In the genomic region with DNA sequence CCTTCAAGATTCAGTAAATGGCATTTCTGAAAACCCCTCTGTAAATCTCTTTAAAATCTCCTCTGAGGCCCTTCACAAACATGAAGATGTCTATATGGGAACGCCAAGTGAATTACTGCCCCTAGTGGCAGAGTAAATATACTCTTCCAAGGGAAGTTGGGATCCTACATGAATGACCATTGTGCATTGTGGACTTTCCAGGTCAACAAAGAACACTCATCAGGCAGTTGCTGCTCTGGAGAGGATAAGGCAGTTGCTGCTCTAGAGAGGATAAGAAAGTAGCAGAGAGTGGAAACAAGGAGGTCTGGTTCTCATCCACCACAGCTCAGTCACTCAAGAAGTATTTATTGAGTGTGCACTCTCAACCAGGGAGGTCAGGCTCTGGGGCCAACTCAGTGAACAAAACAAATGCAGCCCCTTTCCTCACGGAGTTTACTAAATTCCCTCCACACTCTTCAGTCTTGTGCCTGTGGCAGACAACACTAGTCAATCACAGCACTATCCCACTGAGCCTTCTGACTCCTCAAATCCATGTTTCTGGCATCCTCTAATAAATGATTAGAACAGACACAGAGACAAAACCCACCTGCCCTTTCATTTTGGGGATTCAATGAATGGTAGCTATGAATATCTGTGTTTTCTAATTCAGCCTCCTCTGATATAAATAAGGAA, we compare ENCODE assay signal across 9 cellular contexts. TPM values are rescaled to one million over a fixed set of nuclear protein-coding genes. Genes with fewer than 3 reads are reported as not detected.
DNase-seq lines count a peak whose midpoint lies in the region; ATAC-seq, FAIRE-seq and TF ChIP-seq lines count a peak whose summit lies in the region.
"Had no signal": no experiment of that assay in that cellular context is flagged by ENCODE, and none has a peak within 500 bp of the region (broad histone marks: within the 10 kb centered on the region; RNA-seq: fewer than 3 reads in every experiment).

No MANE protein-coding gene starts in this region.

- H2AFZ ChIP-seq in OCI-LY3 (ENCODE audit: low read depth, low read length) = no peak overlapping the region

- H3K9ac ChIP-seq in OCI-LY3 (ENCODE audit: low read length) = no peak overlapping the region

- no peak overlapping the region for H3K4me2 ChIP-seq in OCI-LY3 (ENCODE audit: low read length)

- DNase-seq in heart left ventricle = peak in 1 of 5 donors; percentile 30
- DNase-seq in right atrium auricular region (ENCODE audit: low spot score) = no peak
- DNase-seq in foreskin keratinocyte = peak in 1 of 2 donors; percentile 17
- peak; percentile 11 for DNase-seq in urothelium cell line (ENCODE audit: low spot score)
- no peak for DNase-seq in activated CD4-positive, alpha-beta T cell treated with anti-CD3 and anti-CD28 coated beads for 48 hours
- DNase-seq: activated CD8-positive, alpha-beta memory T cell treated with anti-CD3 and anti-CD28 coated beads for 24 hours had no signal

- no peak for TF ChIP-seq POLR2A in heart left ventricle (IDR thresholded peaks at IDR 0.05)

- H3K36me3 ChIP-seq in heart left ventricle (no peaks in the 10 kb centered on the region), right atrium auricular region (no peaks in the 10 kb centered on the region), OCI-LY3 (replicated peaks; ENCODE audit: low read depth, low read length) (no peaks in the 10 kb centered on the region)

- H3K79me2 ChIP-seq in OCI-LY3 (ENCODE audit: low read length) = no peaks in the 10 kb centered on the region

- H3K27ac ChIP-seq in heart left ventricle (peak overlapping the region in 6 of 12 donors; percentile 62 to 79 (median 77)), right atrium auricular region (no peak overlapping the region), OCI-LY3 (ENCODE audit: low read length) (no peak overlapping the region), foreskin keratinocyte (no peak overlapping the region)

- no peaks in the 10 kb centered on the region for H4K20me1 ChIP-seq in OCI-LY3 (ENCODE audit: insufficient read depth, low read length)

- H3K27me3 ChIP-seq in heart left ventricle (no peaks in the 10 kb centered on the region), right atrium auricular region (no peaks in the 10 kb centered on the region), OCI-LY3 (ENCODE audit: low read depth, low read length) (peaks cover 10% of the 10 kb centered on the region), foreskin keratinocyte (peaks cover 6% of the 10 kb centered on the region)

- intact Hi-C loops in heart left ventricle (cut with DNase I) = loop anchor here in 1 of 10 donors (5.0 kb wide), 1 partner anchor 54 kb away; the partner anchor contains the start of gene SVOP

- no peaks in the 10 kb centered on the region for H3K9me3 ChIP-seq in heart left ventricle
- no peaks in the 10 kb centered on the region for H3K9me3 ChIP-seq in right atrium auricular region
- H3K9me3 ChIP-seq in OCI-LY3 (ENCODE audit: insufficient read depth, low read length) = no peaks in the 10 kb centered on the region

- H3K4me3 ChIP-seq in heart left ventricle (no peak overlapping the region), right atrium auricular region (no peak overlapping the region), OCI-LY3 (ENCODE audit: low read length) (no peak overlapping the region)

- FAIRE-seq in urothelium cell line (lab: Jason Lieb, UNC) = no peak

- ATAC-seq in heart left ventricle = peak in 3 of 4 donors; percentile 30 to 51 (median 47)
- peak; percentile 50 for ATAC-seq in foreskin keratinocyte
- ATAC-seq in HG03025 (IDR thresholded peaks at IDR 0.05; ENCODE audit: low FRiP score, unreplicated experiment) = no peak
- no peak for ATAC-seq in HG03342 (IDR thresholded peaks at IDR 0.05; ENCODE audit: unreplicated experiment)

- peak in 10 of 12 donors; percentile 4 to 51 (median 28) for TF ChIP-seq CTCF in heart left ventricle (IDR thresholded peaks at IDR 0.05)
- peak in 1 of 2 donors; percentile 38 for TF ChIP-seq CTCF in right atrium auricular region (IDR thresholded peaks at IDR 0.05)
- peak; percentile 63 for TF ChIP-seq CTCF in OCI-LY3 (IDR thresholded peaks at IDR 0.05; ENCODE audit: low read depth, low read length)
- peak; percentile 62 for TF ChIP-seq CTCF in foreskin keratinocyte (conservative IDR thresholded peaks at IDR 0.05)

- H3K4me1 ChIP-seq in heart left ventricle (peaks cover 0 to 13% (median 0%) of the 10 kb centered on the region in 12 donors), right atrium auricular region (peaks cover 0 to 9% of the 10 kb centered on the region in 2 donors), OCI-LY3 (ENCODE audit: low read length) (no peaks in the 10 kb centered on the region), foreskin keratinocyte (no peaks in the 10 kb centered on the region)

- WGBS in heart left ventricle, 4 donors = 31 to 44% (median 34%) methylated on average over 2 of the region's 2 CpGs

RNA-seq across cellular contexts. Expression of gene SVOP, which starts 52.9 kb away (rescaled TPM):
- total RNA-seq in heart left ventricle = 1 to 10 TPM in 6 of 9 donors, under 1 TPM in 3; 0.25 to 5.3 (median 2.2) TPM
- polyA plus RNA-seq in heart left ventricle = 1 to 10 TPM in 1 of 2 donors, under 1 TPM in 1; 0.14 to 3.1 TPM
- total RNA-seq in right atrium auricular region = under 1 TPM in 1 of 2 donors, not detected in 1; 0.08 TPM
- total RNA-seq in foreskin keratinocyte = not detected in 2 replicates
- polyA plus RNA-seq in foreskin keratinocyte = not detected in 2 replicates

Comparison
In these comparisons a context has a peak if more than half of its experiments do, and no peak if none do; other contexts are left out.
1. ATAC-seq: peak in heart left ventricle (3 of 4) and foreskin keratinocyte (single experiment); none in HG03025 (single experiment) and HG03342 (single experiment).